ENCODE assay signal across 20 cellular contexts in genomic region chr9:113973963-113974413, GRCh38.
A peak's percentile ranks its signal among the peaks of the same experiment; 100 is the strongest.
DNase-seq lines count a peak whose midpoint lies in the region; ATAC-seq, FAIRE-seq and TF ChIP-seq lines count a peak whose summit lies in the region.
"Had no signal": no experiment of that assay in that cellular context is flagged by ENCODE, and none has a peak within 500 bp of the region (broad histone marks: within the 10 kb centered on the region; RNA-seq: fewer than 3 reads in every experiment).

No MANE protein-coding gene starts in this region.

- TF ChIP-seq CTCF in AG10803 (conservative IDR thresholded peaks at IDR 0.05; ENCODE audit: low read length) (no peak), osteoblast (IDR thresholded peaks at IDR 0.05; ENCODE audit: extremely low read depth, low read depth, low read length) (no peak)

- H3K36me3 ChIP-seq in osteoblast (ENCODE audit: insufficient read depth, low read length), result peaks cover 8% of the 10 kb centered on the region

- H3K4me3 ChIP-seq in AG10803 (ENCODE audit: low read length) (no peak overlapping the region), osteoblast (ENCODE audit: insufficient read depth, low read length) (no peak overlapping the region)
- H3K4me3 ChIP-seq: BLaER1 treated with 17β-estradiol and CSF1 and Interleukin-3, amounts not matched to agents 10 nM and 100 nM; tibial artery had no signal

- H3K27ac ChIP-seq in osteoblast (ENCODE audit: low read depth, low read length), result no peak overlapping the region
- H3K27ac ChIP-seq: BLaER1 treated with 17β-estradiol and CSF1 and Interleukin-3, amounts not matched to agents 10 nM and 100 nM had no signal

- peaks cover 19% of the 10 kb centered on the region for H3K4me1 ChIP-seq in osteoblast (ENCODE audit: insufficient read depth, low read length)

- TF ChIP-seq POLR2A in GM12892 (IDR thresholded peaks at IDR 0.05; ENCODE audit: low read depth, low read length), result no peak

- H3K79me2 ChIP-seq in osteoblast (ENCODE audit: insufficient read depth, low read length), result peaks cover 52% of the 10 kb centered on the region

- no peak for FAIRE-seq in GM12892 (lab: Jason Lieb, UNC)
- FAIRE-seq: GM19239 had no signal

- H3K9me3 ChIP-seq in osteoblast (ENCODE audit: low read depth, low read length), result no peaks in the 10 kb centered on the region
- H3K9me3 ChIP-seq: tibial artery had no signal

- H3K4me2 ChIP-seq in osteoblast (ENCODE audit: insufficient read depth, low read length), result no peak overlapping the region
- H3K4me2 ChIP-seq: BLaER1 treated with 17β-estradiol and CSF1 and Interleukin-3, amounts not matched to agents 10 nM and 100 nM had no signal

- no peak overlapping the region for H2AFZ ChIP-seq in osteoblast (ENCODE audit: low read length)

- no peak for ATAC-seq in GM19463 (IDR thresholded peaks at IDR 0.05; ENCODE audit: unreplicated experiment)
- ATAC-seq: T-helper 17 cell had no signal

- H3K27me3 ChIP-seq in osteoblast (ENCODE audit: insufficient read depth, low read length), result no peaks in the 10 kb centered on the region
- H3K27me3 ChIP-seq: BLaER1 treated with 17β-estradiol and CSF1 and Interleukin-3, amounts not matched to agents 10 nM and 100 nM; tibial artery had no signal

- DNase-seq in AG10803 (ENCODE audit: low read depth) (peak; percentile 69), LHCN-M2 (ENCODE audit: low read depth) (peak; percentile 92), fibroblast of gingiva (ENCODE audit: low read depth) (peak; percentile 9), osteoblast (ENCODE audit: insufficient read length, low spot score, missing footprints) (peak; percentile 41), GM12892 (ENCODE audit: insufficient read length) (no peak), midbrain (lab: John Stamatoyannopoulos, UW) (no peak), C1 segment of cervical spinal cord (lab: John Stamatoyannopoulos, UW) (no peak)
- DNase-seq: activated CD4-positive, alpha-beta T cell treated with anti-CD3 and anti-CD28 coated beads for 48 hours; activated naive CD8-positive, alpha-beta T cell treated with anti-CD3 and anti-CD28 coated beads, Interleukin-2, amount 10 ng/mL, durations not matched to agents 7 days and 5 days; activated T-cell treated with anti-CD3 and anti-CD28 coated beads, Interleukin-2, amount 50 U/mL, for 1 hour; GOT3; NCI-H1930; NCI-H748 treated with DMSO at 0.1 percent for 48 hours; posterior cingulate gyrus; RPMI8226; T-helper 17 cell; tibial artery had no signal

- peaks cover 77% of the 10 kb centered on the region for H4K20me1 ChIP-seq in osteoblast (ENCODE audit: insufficient read depth, low read length)

Comparison
In these comparisons a context has a peak if more than half of its experiments do, and no peak if none do; other contexts are left out.
1. DNase-seq: peak in AG10803 (single experiment), LHCN-M2 (single experiment), fibroblast of gingiva (single experiment) and osteoblast (single experiment); none in GM12892 (single experiment), midbrain (single experiment) and C1 segment of cervical spinal cord (0 of 14).